In the genomic region with DNA sequence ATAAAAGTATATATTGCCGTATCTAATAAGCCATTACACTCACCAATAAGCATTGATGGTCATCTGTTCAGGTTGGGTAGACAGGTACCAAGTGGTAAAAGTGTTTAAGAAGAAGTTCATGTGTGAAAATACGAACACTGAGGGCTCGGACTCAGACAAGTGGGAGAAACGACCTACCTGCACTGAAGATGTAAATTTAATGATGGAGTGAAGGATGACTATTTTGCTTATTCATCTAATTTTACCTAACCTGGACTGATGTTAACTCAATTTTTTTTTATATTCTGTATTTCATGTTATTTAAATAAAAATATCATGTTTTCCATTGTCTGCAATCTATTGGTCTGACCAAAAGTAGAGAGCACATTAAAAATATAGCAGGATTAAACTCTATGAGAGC, we compare ENCODE assay signal across 8 cellular contexts.
"Had no signal": no experiment of that assay in that cellular context is flagged by ENCODE, and none has a peak within 500 bp of the region (broad histone marks: within the 10 kb centered on the region; RNA-seq: fewer than 3 reads in every experiment).

No MANE protein-coding gene starts in this region.

- H3K4me3 ChIP-seq: GM12878 had no signal

- DNase-seq: GDM1, GF-D8 had no signal

- FAIRE-seq: G401.6, GM12878, GM12891, GM12892, GM18507, GM19239 had no signal
